Comparison of ENCODE assay signal across 8 cellular contexts in the genomic region with DNA sequence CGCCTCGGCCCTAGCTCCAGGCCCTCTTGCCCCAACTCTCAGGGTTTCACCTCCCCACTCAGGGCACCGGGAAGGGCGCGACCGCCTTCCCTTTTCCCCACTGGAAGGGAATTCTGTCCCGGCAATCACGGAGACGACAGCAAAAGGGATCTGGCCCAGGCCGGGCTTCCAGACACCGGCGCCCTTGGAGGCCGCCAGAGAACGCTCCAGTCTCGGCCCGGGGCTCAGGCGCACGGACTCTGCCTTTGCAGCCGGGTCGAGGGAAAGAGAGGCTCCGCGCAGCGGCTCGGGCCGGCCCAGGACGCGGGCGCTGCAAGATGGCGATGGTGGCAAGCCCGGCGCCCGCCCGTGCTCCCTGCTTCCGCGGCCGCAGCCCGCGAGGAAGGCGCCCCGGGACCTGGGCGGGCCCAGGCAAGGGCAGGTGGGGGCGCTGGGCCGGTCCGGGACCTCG. TPM values are rescaled to one million over a fixed set of nuclear protein-coding genes. Genes with fewer than 3 reads are reported as not detected.
DNase-seq lines count a peak whose midpoint lies in the region; ATAC-seq lines count a peak whose summit lies in the region.

No MANE protein-coding gene starts in this region.

- DNase-seq in activated T-helper 1 cell treated with anti-CD3 and anti-CD28 coated beads, Interleukin-12 subunit alpha, Interleukin-12 subunit beta, Interleukin-2, Interleukin-4 antibody, amounts not matched to agents 30 ng/mL and 10 ng/mL and 1 ng/mL, durations not matched to agents 14 hours and 24 hours and 36 hours (ENCODE audit: low spot score) = no peak
- DNase-seq in right cardiac atrium (no peak), middle frontal gyrus (ENCODE audit: extremely low spot score, low spot score) (no peak), GM03348 (ENCODE audit: low spot score) (no peak), COLO829 (ENCODE audit: low spot score) (no peak)

- intact Hi-C loops in activated T-helper 1 cell treated with anti-CD3 and anti-CD28 coated beads, Interleukin-12 subunit alpha, Interleukin-12 subunit beta, Interleukin-2, Interleukin-4 antibody, amounts not matched to agents 30 ng/mL and 10 ng/mL and 1 ng/mL, durations not matched to agents 14 hours and 24 hours and 36 hours (cut with micrococcal nuclease) = loop anchor here (1.0 to 5.0 kb wide), 6 partner anchors 41 to 624 kb away; a partner anchor contains a TSS
- intact Hi-C loops in right cardiac atrium (cut with DNase I) = loop anchor here in 3 of 4 donors (2.0 to 10.0 kb wide), 3 partner anchors 81 to 99 kb away; a partner anchor contains a TSS

- H3K9me3 Mint-ChIP-seq in activated T-helper 1 cell treated with anti-CD3 and anti-CD28 coated beads, Interleukin-12 subunit alpha, Interleukin-12 subunit beta, Interleukin-2, Interleukin-4 antibody, amounts not matched to agents 30 ng/mL and 10 ng/mL and 1 ng/mL, durations not matched to agents 14 hours and 24 hours and 36 hours = peaks cover 5% of the 10 kb centered on the region

- no peaks in the 10 kb centered on the region for H3K27me3 Mint-ChIP-seq in activated T-helper 1 cell treated with anti-CD3 and anti-CD28 coated beads, Interleukin-12 subunit alpha, Interleukin-12 subunit beta, Interleukin-2, Interleukin-4 antibody, amounts not matched to agents 30 ng/mL and 10 ng/mL and 1 ng/mL, durations not matched to agents 14 hours and 24 hours and 36 hours (ENCODE audit: insufficient read depth)

- H3K27ac Mint-ChIP-seq in activated T-helper 1 cell treated with anti-CD3 and anti-CD28 coated beads, Interleukin-12 subunit alpha, Interleukin-12 subunit beta, Interleukin-2, Interleukin-4 antibody, amounts not matched to agents 30 ng/mL and 10 ng/mL and 1 ng/mL, durations not matched to agents 14 hours and 24 hours and 36 hours = peak overlapping the region; percentile 63

- H3K4me3 ChIP-seq in right cardiac atrium (ENCODE audit: low read length) (peak overlapping the region; percentile 93), skin epidermis (peak overlapping the region; percentile 78 to 93 (median 83))

- no peaks in the 10 kb centered on the region for H3K27me3 ChIP-seq in right cardiac atrium (ENCODE audit: control insufficient read depth, insufficient read depth)

- peaks cover 48% of the 10 kb centered on the region for H3K4me1 Mint-ChIP-seq in activated T-helper 1 cell treated with anti-CD3 and anti-CD28 coated beads, Interleukin-12 subunit alpha, Interleukin-12 subunit beta, Interleukin-2, Interleukin-4 antibody, amounts not matched to agents 30 ng/mL and 10 ng/mL and 1 ng/mL, durations not matched to agents 14 hours and 24 hours and 36 hours (ENCODE audit: low read depth)

- H3K4me3 Mint-ChIP-seq in activated T-helper 1 cell treated with anti-CD3 and anti-CD28 coated beads, Interleukin-12 subunit alpha, Interleukin-12 subunit beta, Interleukin-2, Interleukin-4 antibody, amounts not matched to agents 30 ng/mL and 10 ng/mL and 1 ng/mL, durations not matched to agents 14 hours and 24 hours and 36 hours = peak overlapping the region; percentile 95

- H3K9me3 ChIP-seq in right cardiac atrium (ENCODE audit: control insufficient read depth, low read length) = no peaks in the 10 kb centered on the region

- peak; percentile 11 for ATAC-seq in GM18519 (IDR thresholded peaks at IDR 0.05; ENCODE audit: low FRiP score, unreplicated experiment)
- ATAC-seq in HG02981 (IDR thresholded peaks at IDR 0.05; ENCODE audit: unreplicated experiment) = peak; percentile 13
- ATAC-seq in right cardiac atrium = no peak

- H3K27ac ChIP-seq in right cardiac atrium (ENCODE audit: low read length) (peak overlapping the region; percentile 91), skin epidermis (peak overlapping the region; percentile 88 to 100 (median 96))

- H3K36me3 Mint-ChIP-seq in activated T-helper 1 cell treated with anti-CD3 and anti-CD28 coated beads, Interleukin-12 subunit alpha, Interleukin-12 subunit beta, Interleukin-2, Interleukin-4 antibody, amounts not matched to agents 30 ng/mL and 10 ng/mL and 1 ng/mL, durations not matched to agents 14 hours and 24 hours and 36 hours (ENCODE audit: low read depth) = peaks cover 29% of the 10 kb centered on the region

- 0% methylated on average over 45 of the region's 45 CpGs for WGBS in right cardiac atrium

- peaks cover 26% of the 10 kb centered on the region for H3K4me1 ChIP-seq in right cardiac atrium (ENCODE audit: control insufficient read depth, insufficient read depth, low read length)

RNA-seq across cellular contexts. Expression of a gene that starts 1.1 kb away (rescaled TPM):
- total RNA-seq in activated T-helper 1 cell treated with anti-CD3 and anti-CD28 coated beads, Interleukin-12 subunit alpha, Interleukin-12 subunit beta, Interleukin-2, Interleukin-4 antibody, amounts not matched to agents 30 ng/mL and 10 ng/mL and 1 ng/mL, durations not matched to agents 14 hours and 24 hours and 36 hours = 203 and 206 TPM in 2 replicates
- 100 to 1,000 TPM; 123 to 145 (median 134) TPM for total RNA-seq in right cardiac atrium
- 119 TPM for polyA plus RNA-seq in right cardiac atrium

RNA-seq across cellular contexts. Expression of a gene that starts 41.9 kb away (rescaled TPM):
- 67.1 and 68.1 TPM in 2 replicates for total RNA-seq in activated T-helper 1 cell treated with anti-CD3 and anti-CD28 coated beads, Interleukin-12 subunit alpha, Interleukin-12 subunit beta, Interleukin-2, Interleukin-4 antibody, amounts not matched to agents 30 ng/mL and 10 ng/mL and 1 ng/mL, durations not matched to agents 14 hours and 24 hours and 36 hours
- total RNA-seq in right cardiac atrium = 10 to 100 TPM; 51.6 to 61.8 (median 59.2) TPM
- polyA plus RNA-seq in right cardiac atrium = 53.4 TPM

Comparison
In these comparisons a context has a peak if more than half of its experiments do, and no peak if none do; other contexts are left out.
1. ATAC-seq: peak in GM18519 (single experiment) and HG02981 (single experiment); none in right cardiac atrium (0 of 2).